Comparison of ENCODE assay signal across 9 cellular contexts in the genomic region with DNA sequence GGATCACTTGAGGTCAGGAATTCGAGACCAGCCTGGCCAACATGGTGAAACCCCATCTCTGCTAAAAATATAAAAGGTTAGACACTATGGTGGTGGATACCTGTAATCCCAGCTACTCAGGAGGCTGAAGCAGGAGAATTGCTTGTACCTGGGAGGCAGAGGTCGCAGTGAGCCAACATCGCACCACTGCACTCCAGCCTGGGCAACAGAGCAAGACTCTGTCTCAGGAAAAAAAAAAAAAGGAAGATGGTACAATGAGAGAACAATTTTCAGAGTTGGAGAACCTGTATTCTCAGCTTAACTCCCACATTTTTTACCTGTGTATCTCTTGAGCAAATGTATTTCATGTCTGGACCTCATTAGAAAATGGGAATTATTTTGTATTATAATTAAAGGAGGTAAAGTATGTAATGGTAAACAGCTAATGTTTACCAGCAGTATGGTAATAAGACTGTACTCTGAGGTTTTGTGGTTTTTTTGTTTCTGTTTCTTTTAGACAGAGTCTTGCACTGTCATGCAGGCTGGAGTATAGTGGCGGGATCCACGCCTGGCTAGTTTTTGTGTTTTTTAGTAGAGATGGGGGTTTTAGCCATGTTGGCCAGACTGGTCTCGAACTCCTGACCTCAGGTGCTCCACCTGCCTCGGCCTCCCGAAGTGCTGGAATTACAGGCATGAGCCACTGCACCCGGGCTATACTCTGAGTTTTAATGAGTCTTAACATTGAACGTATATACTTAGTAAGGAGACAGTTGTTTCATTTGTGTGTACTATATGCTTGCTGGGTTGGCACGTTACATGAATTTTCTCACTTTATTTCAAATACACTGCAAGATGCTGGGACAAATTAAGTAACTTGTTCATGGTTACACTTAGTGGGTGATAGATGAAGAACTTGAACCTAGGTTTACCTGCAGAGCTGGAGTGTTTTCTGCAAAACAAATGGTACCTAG. TPM values are rescaled to one million over a fixed set of nuclear protein-coding genes. Genes with fewer than 3 reads are reported as not detected.
A peak's percentile ranks its signal among the peaks of the same experiment; 100 is the strongest.
DNase-seq lines count a peak whose midpoint lies in the region; ATAC-seq and TF ChIP-seq lines count a peak whose summit lies in the region.
"Had no signal": no experiment of that assay in that cellular context is flagged by ENCODE, and none has a peak within 500 bp of the region (broad histone marks: within the 10 kb centered on the region; RNA-seq: fewer than 3 reads in every experiment).

No MANE protein-coding gene starts in this region.

- 88 to 90% methylated on average over 11 of the region's 11 CpGs for WGBS in tibial nerve, 2 donors

- H3K4me3 ChIP-seq in SU-DHL-6 (ENCODE audit: insufficient read depth, low read length, poor library complexity, severe bottlenecking) (no peak overlapping the region), tibial nerve (no peak overlapping the region), ascending aorta (no peak overlapping the region)

- intact Hi-C loops in ascending aorta (cut with DNase I) = no loop called here

- peak; percentile 41 for DNase-seq in activated CD4-positive, alpha-beta T cell treated with anti-CD3 and anti-CD28 coated beads, Interleukin-2, amount 10 ng/mL, durations not matched to agents 7 days and 5 days
- no peak for DNase-seq in activated CD4-positive, alpha-beta T cell treated with anti-CD3 and anti-CD28 coated beads for 48 hours
- no peak for DNase-seq in tibial nerve (ENCODE audit: low spot score in 2 of 2)
- no peak for DNase-seq in COLO668 (lab: John Stamatoyannopoulos, UW; ENCODE audit: unreplicated experiment)
- DNase-seq in ascending aorta (ENCODE audit: low spot score in 2 of 2) = no peak
- DNase-seq: activated CD8-positive, alpha-beta memory T cell treated with anti-CD3 and anti-CD28 coated beads, Interleukin-2, amount 50 U/mL, for 4 hours had no signal

- H3K4me1 Mint-ChIP-seq in activated CD4-positive, alpha-beta T cell treated with anti-CD3 and anti-CD28 coated beads, Interleukin-2, amount 10 ng/mL, durations not matched to agents 7 days and 5 days = peaks cover 71% of the 10 kb centered on the region
- H3K4me1 Mint-ChIP-seq in stimulated activated memory B cell treated with anti-CD40 and anti-IgM and Interleukin-4, amounts not matched to agents 10 μg/mL and 1 μg/mL and 100 μg/mL, for 72 hours = peaks cover 75% of the 10 kb centered on the region

- peaks cover 27% of the 10 kb centered on the region for H3F3A ChIP-seq in SU-DHL-6 (ENCODE audit: insufficient read depth)

- H3K27me3 ChIP-seq in SU-DHL-6 (ENCODE audit: low read length) (no peaks in the 10 kb centered on the region), tibial nerve (no peaks in the 10 kb centered on the region), ascending aorta (no peaks in the 10 kb centered on the region)

- H3K79me2 ChIP-seq in SU-DHL-6 (ENCODE audit: insufficient read depth, low read length) = peaks cover 100% of the 10 kb centered on the region

- H4K20me1 ChIP-seq in SU-DHL-6 (ENCODE audit: low read depth, low read length) = peaks cover 62% of the 10 kb centered on the region

- H3K9me3 ChIP-seq in SU-DHL-6 (ENCODE audit: insufficient read depth, low read length) (no peaks in the 10 kb centered on the region), tibial nerve (no peaks in the 10 kb centered on the region), ascending aorta (no peaks in the 10 kb centered on the region)

- H3K9me3 Mint-ChIP-seq in activated CD4-positive, alpha-beta T cell treated with anti-CD3 and anti-CD28 coated beads, Interleukin-2, amount 10 ng/mL, durations not matched to agents 7 days and 5 days = no peaks in the 10 kb centered on the region
- no peaks in the 10 kb centered on the region for H3K9me3 Mint-ChIP-seq in stimulated activated memory B cell treated with anti-CD40 and anti-IgM and Interleukin-4, amounts not matched to agents 10 μg/mL and 1 μg/mL and 100 μg/mL, for 72 hours

- H3K27me3 Mint-ChIP-seq in activated CD4-positive, alpha-beta T cell treated with anti-CD3 and anti-CD28 coated beads, Interleukin-2, amount 10 ng/mL, durations not matched to agents 7 days and 5 days = no peaks in the 10 kb centered on the region
- H3K27me3 Mint-ChIP-seq in stimulated activated memory B cell treated with anti-CD40 and anti-IgM and Interleukin-4, amounts not matched to agents 10 μg/mL and 1 μg/mL and 100 μg/mL, for 72 hours = no peaks in the 10 kb centered on the region

- CTCF ChIA-PET in activated CD4-positive, alpha-beta T cell treated with anti-CD3 and anti-CD28 coated beads, Interleukin-2, amount 10 ng/mL, durations not matched to agents 7 days and 5 days (lab: Charles Lee) = interaction anchor here (0.7 to 1.7 kb wide), 3 partner anchors 10 to 323 kb away, joined by 4 to 6 read pairs (median 5); no protein-coding TSS in a partner anchor

- peak overlapping the region; percentile 45 for H3K4me2 ChIP-seq in SU-DHL-6 (ENCODE audit: low read depth, low read length, poor library complexity, severe bottlenecking)

- H3K27ac Mint-ChIP-seq in activated CD4-positive, alpha-beta T cell treated with anti-CD3 and anti-CD28 coated beads, Interleukin-2, amount 10 ng/mL, durations not matched to agents 7 days and 5 days = peak overlapping the region; percentile 81
- H3K27ac Mint-ChIP-seq in stimulated activated memory B cell treated with anti-CD40 and anti-IgM and Interleukin-4, amounts not matched to agents 10 μg/mL and 1 μg/mL and 100 μg/mL, for 72 hours = peak overlapping the region; percentile 75

- TF ChIP-seq CTCF in SU-DHL-6 (IDR thresholded peaks at IDR 0.05; ENCODE audit: insufficient read depth, low read length, poor library complexity, severe bottlenecking) (no peak), tibial nerve (IDR thresholded peaks at IDR 0.05) (no peak), ascending aorta (IDR thresholded peaks at IDR 0.05) (no peak)

- peak overlapping the region; percentile 28 for H3K4me3 Mint-ChIP-seq in activated CD4-positive, alpha-beta T cell treated with anti-CD3 and anti-CD28 coated beads, Interleukin-2, amount 10 ng/mL, durations not matched to agents 7 days and 5 days
- no peak overlapping the region for H3K4me3 Mint-ChIP-seq in stimulated activated memory B cell treated with anti-CD40 and anti-IgM and Interleukin-4, amounts not matched to agents 10 μg/mL and 1 μg/mL and 100 μg/mL, for 72 hours

- H3K27ac ChIP-seq in SU-DHL-6 (ENCODE audit: low read depth, low read length) = peak overlapping the region; percentile 66
- H3K27ac ChIP-seq in tibial nerve = no peak overlapping the region
- no peak overlapping the region for H3K27ac ChIP-seq in ascending aorta

- H3K36me3 Mint-ChIP-seq in activated CD4-positive, alpha-beta T cell treated with anti-CD3 and anti-CD28 coated beads, Interleukin-2, amount 10 ng/mL, durations not matched to agents 7 days and 5 days (ENCODE audit: low read depth) = peaks cover 43% of the 10 kb centered on the region
- H3K36me3 Mint-ChIP-seq in stimulated activated memory B cell treated with anti-CD40 and anti-IgM and Interleukin-4, amounts not matched to agents 10 μg/mL and 1 μg/mL and 100 μg/mL, for 72 hours = peaks cover 27% of the 10 kb centered on the region

- no peak for TF ChIP-seq POLR2A in tibial nerve (IDR thresholded peaks at IDR 0.05)

- H3K9me2 ChIP-seq in SU-DHL-6 (replicated peaks; ENCODE audit: insufficient read depth, low read length) = no peaks in the 10 kb centered on the region

- ATAC-seq in HG02885 (IDR thresholded peaks at IDR 0.05; ENCODE audit: poor library complexity, unreplicated experiment) = peak; percentile 97
- ATAC-seq in stimulated activated memory B cell treated with anti-CD40 and anti-IgM and Interleukin-4, amounts not matched to agents 10 μg/mL and 1 μg/mL and 100 μg/mL, for 72 hours = peak; percentile 95

- H3K9ac ChIP-seq in SU-DHL-6 (ENCODE audit: low read length) = no peak overlapping the region

- TF ChIP-seq EP300 in tibial nerve (IDR thresholded peaks at IDR 0.05) = no peak

- H3K36me3 ChIP-seq in SU-DHL-6 (ENCODE audit: low read length) (peaks cover 18% of the 10 kb centered on the region), tibial nerve (peaks cover 0 to 7% (median 0%) of the 10 kb centered on the region in 3 donors), ascending aorta (peaks cover 0 to under 1% of the 10 kb centered on the region in 2 donors)

- H2AFZ ChIP-seq in SU-DHL-6 (ENCODE audit: low read depth, low read length, severe bottlenecking) = no peak overlapping the region

- POLR2A ChIA-PET in activated CD4-positive, alpha-beta T cell treated with anti-CD3 and anti-CD28 coated beads, Interleukin-2, amount 10 ng/mL, durations not matched to agents 7 days and 5 days (lab: Charles Lee) = no interaction called here

- H3K4me1 ChIP-seq in tibial nerve (peaks cover 0 to 42% (median 9%) of the 10 kb centered on the region in 4 donors), ascending aorta (peaks cover 3 to 19% of the 10 kb centered on the region in 2 donors)

RNA-seq across cellular contexts. Expression of a gene that starts 16.2 kb away (rescaled TPM):
- total RNA-seq in activated CD4-positive, alpha-beta T cell treated with anti-CD3 and anti-CD28 coated beads, Interleukin-2, amount 10 ng/mL, durations not matched to agents 7 days and 5 days = 10 to 100 TPM; 69.8 to 75.8 TPM
- total RNA-seq in tibial nerve (10 to 100 TPM; 61.2 to 85.0 (median 76.0) TPM), ascending aorta (22.8 TPM)
